Comparison of ENCODE assay signal across 10 cellular contexts in genomic region chr2:205563646-205564045, GRCh38.
A peak's percentile ranks its signal among the peaks of the same experiment; 100 is the strongest.
DNase-seq lines count a peak whose midpoint lies in the region; ATAC-seq, FAIRE-seq and TF ChIP-seq lines count a peak whose summit lies in the region.
"Had no signal": no experiment of that assay in that cellular context is flagged by ENCODE, and none has a peak within 500 bp of the region (broad histone marks: within the 10 kb centered on the region; RNA-seq: fewer than 3 reads in every experiment).

No MANE protein-coding gene starts in this region.

- no peak overlapping the region for H2BK120ac ChIP-seq in mesenchymal stem cell (ENCODE audit: low read depth, low read length)

- no peak overlapping the region for H3K23ac ChIP-seq in mesenchymal stem cell (ENCODE audit: low read length in 2 of 2)

- H3K27me3 ChIP-seq in mesenchymal stem cell (ENCODE audit: control insufficient read depth in 1 of 2, insufficient read depth in 1 of 2, low read length in 2 of 2), result no peaks in the 10 kb centered on the region
- H3K27me3 ChIP-seq: esophagus muscularis mucosa had no signal

- DNase-seq in AG09319 (ENCODE audit: extremely low read depth, low read depth) (no peak), iPS-NIHi11 (ENCODE audit: low spot score) (peak; percentile 73), mesenchymal stem cell (no peak), DMS153 (lab: John Stamatoyannopoulos, UW) (no peak), urothelium cell line (ENCODE audit: low spot score) (no peak)

- H3K27ac ChIP-seq in mesenchymal stem cell (ENCODE audit: low read length, poor library complexity, severe bottlenecking), result no peak overlapping the region
- H3K27ac ChIP-seq: esophagus muscularis mucosa had no signal

- TF ChIP-seq CTCF in AG09319 (IDR thresholded peaks at IDR 0.05; ENCODE audit: low read depth, low read length), result peak; percentile 14
- 0 out of 2 replicates have a peak, but pooled peaks have one; percentile 13 for TF ChIP-seq CTCF in WI38 (IDR thresholded peaks at IDR 0.05; ENCODE audit: low read depth, low read length)

- H2BK15ac ChIP-seq in mesenchymal stem cell (ENCODE audit: low read depth, poor library complexity, severe bottlenecking), result no peak overlapping the region

- ATAC-seq in GM21529 (IDR thresholded peaks at IDR 0.05; ENCODE audit: unreplicated experiment), result peak; percentile 49
- ATAC-seq in GM18870 (IDR thresholded peaks at IDR 0.05; ENCODE audit: unreplicated experiment), result no peak

- H3K4me3 ChIP-seq in WI38 (ENCODE audit: low read depth, low read length), result no peak overlapping the region
- H3K4me3 ChIP-seq in mesenchymal stem cell (ENCODE audit: insufficient read depth in 1 of 2, low read depth in 1 of 2, low read length in 2 of 2), result no peak overlapping the region
- H3K4me3 ChIP-seq: esophagus muscularis mucosa had no signal

- H2BK12ac ChIP-seq in mesenchymal stem cell (ENCODE audit: low read length in 2 of 2), result no peak overlapping the region

- H3K4me1 ChIP-seq in mesenchymal stem cell (ENCODE audit: control insufficient read depth, insufficient read depth, low read depth, low read length), result no peaks in the 10 kb centered on the region
- H3K4me1 ChIP-seq: esophagus muscularis mucosa had no signal

- no peaks in the 10 kb centered on the region for H3K79me1 ChIP-seq in mesenchymal stem cell (replicated peaks; ENCODE audit: low read length, poor library complexity, severe bottlenecking)

- H3K9me3 ChIP-seq in mesenchymal stem cell (ENCODE audit: control insufficient read depth, low read length), result no peaks in the 10 kb centered on the region
- H3K9me3 ChIP-seq: esophagus muscularis mucosa had no signal

- H3K4ac ChIP-seq in mesenchymal stem cell (ENCODE audit: low read depth in 1 of 2, low read length in 2 of 2), result no peak overlapping the region

- H2AK5ac ChIP-seq in mesenchymal stem cell (ENCODE audit: low read length, severe bottlenecking), result no peak overlapping the region

- H4K91ac ChIP-seq in mesenchymal stem cell (ENCODE audit: low read length), result no peak overlapping the region

- no peak overlapping the region for H4K8ac ChIP-seq in mesenchymal stem cell (ENCODE audit: low read length)

- no peak overlapping the region for H2AFZ ChIP-seq in mesenchymal stem cell (ENCODE audit: low read depth, low read length)

- FAIRE-seq in urothelium cell line (lab: Jason Lieb, UNC), result no peak
- FAIRE-seq: HTR-8/SVneo had no signal

- WGBS in mesenchymal stem cell, result 36% methylated on average over 1 of the region's 2 CpGs

- H3K36me3 ChIP-seq in mesenchymal stem cell (ENCODE audit: control insufficient read depth in 1 of 2, insufficient read depth in 2 of 2, low read depth in 1 of 2, low read length in 2 of 2), result peaks cover 0 to 2% of the 10 kb centered on the region in 2 experiments
- H3K36me3 ChIP-seq: esophagus muscularis mucosa had no signal

- H3K4me2 ChIP-seq in mesenchymal stem cell (ENCODE audit: low read length, poor library complexity, severe bottlenecking), result no peak overlapping the region

- no peak overlapping the region for H3K9ac ChIP-seq in mesenchymal stem cell (ENCODE audit: low read length)

- no peak overlapping the region for H2BK5ac ChIP-seq in mesenchymal stem cell (ENCODE audit: low read depth, low read length, poor library complexity, severe bottlenecking)

- H3K18ac ChIP-seq in mesenchymal stem cell (ENCODE audit: low read depth in 1 of 2, low read length in 2 of 2), result no peak overlapping the region

- no peak overlapping the region for H3K14ac ChIP-seq in mesenchymal stem cell (ENCODE audit: low read length in 2 of 2)
